8 cellular contexts compared by ENCODE assay signal in the genomic region with DNA sequence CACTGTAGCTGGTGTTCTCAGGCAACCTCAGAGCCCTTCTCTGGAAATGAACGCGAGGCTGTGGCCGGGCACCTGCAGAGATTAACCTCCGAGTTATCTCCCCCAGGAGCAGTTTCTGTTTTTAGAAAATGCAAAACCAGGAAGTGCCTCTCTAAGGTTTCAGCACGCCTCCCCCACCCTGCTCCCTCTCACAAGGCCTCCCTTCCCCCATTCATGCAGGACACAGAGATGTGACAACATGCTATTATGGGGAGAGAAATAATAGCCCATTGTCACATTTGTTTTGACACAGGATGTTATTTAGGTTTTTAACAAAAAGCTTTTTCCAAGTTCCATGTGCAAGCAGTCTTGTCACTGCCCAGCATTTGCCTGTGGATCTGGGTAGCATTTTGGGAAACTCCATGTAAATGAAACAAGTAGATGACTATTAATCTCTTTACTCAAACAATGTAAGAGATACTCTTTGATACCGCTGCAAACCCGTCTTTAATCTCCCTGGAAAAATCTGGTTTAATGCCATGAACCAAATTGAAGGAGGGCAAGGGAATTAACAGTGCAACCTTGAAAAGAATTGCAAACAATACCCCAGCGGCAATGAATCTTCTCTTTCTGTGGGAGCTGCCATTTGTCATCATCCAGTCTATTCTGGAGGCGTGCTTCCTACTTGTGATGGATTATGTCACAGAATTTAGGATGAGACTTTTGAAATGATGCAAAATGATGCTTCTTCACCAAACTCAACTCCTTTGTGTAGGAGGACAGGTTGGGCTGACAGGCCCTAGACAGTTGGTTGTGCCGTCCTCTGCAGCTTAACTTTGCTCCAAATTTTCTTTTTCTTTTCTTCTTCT.
DNase-seq lines count a peak whose midpoint lies in the region; ATAC-seq and TF ChIP-seq lines count a peak whose summit lies in the region.

No MANE protein-coding gene starts in this region.

- H3K4me1 ChIP-seq in HUES64 (ENCODE audit: insufficient read depth, low read length) = peaks cover 16% of the 10 kb centered on the region
- H3K4me1 ChIP-seq in mucosa of stomach (ENCODE audit: control insufficient read depth, insufficient read depth, low read length) = peaks cover 8% of the 10 kb centered on the region

- H3K9me3 ChIP-seq in HUES64 (ENCODE audit: insufficient read depth, low read depth, low read length) (no peaks in the 10 kb centered on the region), mucosa of stomach (ENCODE audit: control insufficient read depth, low read length) (no peaks in the 10 kb centered on the region)

- H3K36me3 Mint-ChIP-seq in activated naive CD4-positive, alpha-beta T cell treated with anti-CD3 and anti-CD28 coated beads, Interleukin-2, amount 50 U/mL, for 24 hours = peaks cover 2% of the 10 kb centered on the region

- ATAC-seq in GM21529 (IDR thresholded peaks at IDR 0.05; ENCODE audit: unreplicated experiment) (no peak), GM18519 (IDR thresholded peaks at IDR 0.05; ENCODE audit: low FRiP score, unreplicated experiment) (no peak)

- H3K27me3 Mint-ChIP-seq in activated naive CD4-positive, alpha-beta T cell treated with anti-CD3 and anti-CD28 coated beads, Interleukin-2, amount 50 U/mL, for 24 hours = no peaks in the 10 kb centered on the region

- TF ChIP-seq CTCF in GM10266 (IDR thresholded peaks at IDR 0.05; ENCODE audit: control insufficient read depth, insufficient read depth, low read depth, missing control alignments) = no peak

- DNase-seq in GM10266 (ENCODE audit: extremely low spot score) (peak; percentile 41), AML-193 (lab: John Stamatoyannopoulos, UW) (no peak)
- DNase-seq in effector CD4-positive, alpha-beta T cell = no peak

- H3K27me3 ChIP-seq in HUES64 (ENCODE audit: insufficient read depth, low read length) (no peaks in the 10 kb centered on the region), mucosa of stomach (ENCODE audit: control insufficient read depth, insufficient read depth, low read length) (no peaks in the 10 kb centered on the region)

- H3K4me1 Mint-ChIP-seq in activated naive CD4-positive, alpha-beta T cell treated with anti-CD3 and anti-CD28 coated beads, Interleukin-2, amount 50 U/mL, for 24 hours = peaks cover 51% of the 10 kb centered on the region

- H3K36me3 ChIP-seq in HUES64 (ENCODE audit: insufficient read depth, low read length) (no peaks in the 10 kb centered on the region), mucosa of stomach (ENCODE audit: control insufficient read depth, insufficient read depth, low read length) (no peaks in the 10 kb centered on the region)

- H3K9me3 Mint-ChIP-seq in activated naive CD4-positive, alpha-beta T cell treated with anti-CD3 and anti-CD28 coated beads, Interleukin-2, amount 50 U/mL, for 24 hours = no peaks in the 10 kb centered on the region

- H3K27ac Mint-ChIP-seq in activated naive CD4-positive, alpha-beta T cell treated with anti-CD3 and anti-CD28 coated beads, Interleukin-2, amount 50 U/mL, for 24 hours = peak overlapping the region; percentile 80

- 37% methylated on average over 9 of the region's 10 CpGs for WGBS in HUES64

- H3K4me3 ChIP-seq in HUES64 (ENCODE audit: low read length) (no peak overlapping the region), mucosa of stomach (ENCODE audit: low read length) (peak overlapping the region; percentile 84)

- peak overlapping the region; percentile 98 for H3K4me3 Mint-ChIP-seq in activated naive CD4-positive, alpha-beta T cell treated with anti-CD3 and anti-CD28 coated beads, Interleukin-2, amount 50 U/mL, for 24 hours

- no peak overlapping the region for H3K9ac ChIP-seq in HUES64 (ENCODE audit: low read depth, low read length)
- H3K9ac ChIP-seq in mucosa of stomach (ENCODE audit: low read length) = peak overlapping the region; percentile 74

- peak overlapping the region; percentile 38; the same call in 1 of the 2 replicates for H3K27ac ChIP-seq in HUES64 (ENCODE audit: low read depth, low read length)
